ENCODE assay signal across 11 cellular contexts in genomic region chr16:4378202-4378666, GRCh38. TPM values are rescaled to one million over a fixed set of nuclear protein-coding genes. Genes with fewer than 3 reads are reported as not detected.
DNase-seq lines count a peak whose midpoint lies in the region; ATAC-seq and TF ChIP-seq lines count a peak whose summit lies in the region.
"Had no signal": no experiment of that assay in that cellular context is flagged by ENCODE, and none has a peak within 500 bp of the region (broad histone marks: within the 10 kb centered on the region; RNA-seq: fewer than 3 reads in every experiment).

No MANE protein-coding gene starts in this region.

- no peak overlapping the region for H4K8ac ChIP-seq in H9 (replicated peaks; ENCODE audit: insufficient read length, low read depth, low read length)

- H3K79me2 ChIP-seq in H9 (ENCODE audit: insufficient read depth, low read length): peaks cover 1% of the 10 kb centered on the region; the same call in 1 of the 2 replicates

- TF ChIP-seq CTCF in H9 (conservative IDR thresholded peaks at IDR 0.05): no peak
- no peak for TF ChIP-seq CTCF in chondrocyte (IDR thresholded peaks at IDR 0.05)
- no peak for TF ChIP-seq CTCF in thoracic aorta (IDR thresholded peaks at IDR 0.05)

- H4K5ac ChIP-seq in H9 (ENCODE audit: insufficient read length, low read depth, low read length): no peak overlapping the region

- H2BK5ac ChIP-seq in H9 (ENCODE audit: insufficient read length, low read length): no peak overlapping the region

- no peak overlapping the region for H3K27ac ChIP-seq in H9 (ENCODE audit: insufficient read length, low read depth, low read length)
- peak overlapping the region; percentile 55 for H3K27ac ChIP-seq in layer of hippocampus (ENCODE audit: low read depth, low read length)
- H3K27ac ChIP-seq in thoracic aorta: peak overlapping the region; percentile 90 to 99

- H3K4me1 ChIP-seq in H9 (ENCODE audit: insufficient read depth, low read length) (peaks cover 11% of the 10 kb centered on the region; the same call in 1 of the 2 replicates), thoracic aorta (ENCODE audit: control insufficient read depth in 1 of 2, low read depth in 2 of 2) (peaks cover 64 to 88% of the 10 kb centered on the region in 2 donors)

- WGBS in H9 (ENCODE audit: extremely low coverage, insufficient read length, low lambda C conversion rate): no CpG with 5 or more reads among the region's 15 CpGs

- H3K4ac ChIP-seq in H9 (ENCODE audit: low read depth, low read length): no peak overlapping the region

- peak overlapping the region; percentile 5 for H3K18ac ChIP-seq in H9 (ENCODE audit: insufficient read length, low read depth, low read length)

- peaks cover 25% of the 10 kb centered on the region for H3K36me3 ChIP-seq in thoracic aorta

- H3K4me1 Mint-ChIP-seq in H9 (peaks cover 28 to 52% of the 10 kb centered on the region in 2 experiments), chondrocyte (ENCODE audit: low read depth) (peaks cover 69% of the 10 kb centered on the region)
- no peaks in the 10 kb centered on the region for H3K4me1 Mint-ChIP-seq in activated T-helper 2 cell treated with anti-CD3 and anti-CD28 coated beads, Interferon-gamma antibody, Interleukin-2, Interleukin-4, amounts not matched to agents 10 μg/mL and 5 μg/mL and 100 μg/mL, durations not matched to agents 14 hours and 24 hours and 36 hours (ENCODE audit: low read depth)

- H2AK5ac ChIP-seq in H9 (ENCODE audit: insufficient read length, low read length): no peak overlapping the region

- H2BK120ac ChIP-seq in H9 (ENCODE audit: low read depth, low read length, poor library complexity, severe bottlenecking): no peak overlapping the region

- H3K23ac ChIP-seq in H9 (ENCODE audit: insufficient read length, low read depth, low read length): no peak overlapping the region

- H3K9me3 Mint-ChIP-seq in H9: no peaks in the 10 kb centered on the region
- no peaks in the 10 kb centered on the region for H3K9me3 Mint-ChIP-seq in chondrocyte (ENCODE audit: low read depth)
- H3K9me3 Mint-ChIP-seq in activated T-helper 2 cell treated with anti-CD3 and anti-CD28 coated beads, Interferon-gamma antibody, Interleukin-2, Interleukin-4, amounts not matched to agents 10 μg/mL and 5 μg/mL and 100 μg/mL, durations not matched to agents 14 hours and 24 hours and 36 hours: no peaks in the 10 kb centered on the region
- H3K9me3 Mint-ChIP-seq: endodermal cell; naive thymus-derived CD4-positive, alpha-beta T cell had no signal

- no peak overlapping the region for H4K91ac ChIP-seq in H9 (ENCODE audit: insufficient read length, low read depth, low read length)

- intact Hi-C loops in activated T-helper 2 cell treated with anti-CD3 and anti-CD28 coated beads, Interferon-gamma antibody, Interleukin-2, Interleukin-4, amounts not matched to agents 10 μg/mL and 5 μg/mL and 100 μg/mL, durations not matched to agents 14 hours and 24 hours and 36 hours (cut with micrococcal nuclease): no loop called here

- H3K4me2 ChIP-seq in H9 (ENCODE audit: insufficient read depth, insufficient read length, low read length): no peak overlapping the region

- H2AFZ ChIP-seq in H9 (ENCODE audit: low read length): no peak overlapping the region

- H2BK12ac ChIP-seq in H9 (ENCODE audit: insufficient read length, low read depth, low read length): no peak overlapping the region

- no peak overlapping the region; a peak in 1 of 5 replicates for H3K4me3 Mint-ChIP-seq in H9
- no peak overlapping the region for H3K4me3 Mint-ChIP-seq in chondrocyte (ENCODE audit: unreplicated experiment)
- H3K4me3 Mint-ChIP-seq in activated T-helper 2 cell treated with anti-CD3 and anti-CD28 coated beads, Interferon-gamma antibody, Interleukin-2, Interleukin-4, amounts not matched to agents 10 μg/mL and 5 μg/mL and 100 μg/mL, durations not matched to agents 14 hours and 24 hours and 36 hours (ENCODE audit: low read depth): no peak overlapping the region
- H3K4me3 Mint-ChIP-seq: endodermal cell; naive thymus-derived CD4-positive, alpha-beta T cell had no signal

- H3K79me1 ChIP-seq in H9 (ENCODE audit: insufficient read depth, low read depth, low read length, poor library complexity, severe bottlenecking): no peaks in the 10 kb centered on the region

- H4K20me1 ChIP-seq in H9 (ENCODE audit: control insufficient read depth, insufficient read depth, insufficient read length): no peaks in the 10 kb centered on the region

- peak overlapping the region; percentile 85 for H3K4me3 ChIP-seq in thoracic aorta

- H3K9me3 ChIP-seq in H9 (ENCODE audit: control insufficient read depth, low read depth, low read length): no peaks in the 10 kb centered on the region
- no peaks in the 10 kb centered on the region for H3K9me3 ChIP-seq in thoracic aorta

- no peaks in the 10 kb centered on the region for H3K23me2 ChIP-seq in H9 (ENCODE audit: insufficient read length, low read depth, low read length, poor library complexity, severe bottlenecking)

- no peaks in the 10 kb centered on the region for H3K27me3 ChIP-seq in H9 (ENCODE audit: insufficient read depth, low read length)
- no peaks in the 10 kb centered on the region for H3K27me3 ChIP-seq in layer of hippocampus (ENCODE audit: control insufficient read depth, insufficient read depth, low read length)
- H3K27me3 ChIP-seq in thoracic aorta (replicated peaks; ENCODE audit: insufficient read depth): no peaks in the 10 kb centered on the region

- no peak overlapping the region for H3T11ph ChIP-seq in H9 (ENCODE audit: low read length)

- H3K27ac Mint-ChIP-seq in H9: peak overlapping the region in 2 of 3 experiments; percentile 41 to 93; a peak in 3 of 7 replicates
- H3K27ac Mint-ChIP-seq in chondrocyte (ENCODE audit: unreplicated experiment): peak overlapping the region; percentile 85
- no peak overlapping the region for H3K27ac Mint-ChIP-seq in activated T-helper 2 cell treated with anti-CD3 and anti-CD28 coated beads, Interferon-gamma antibody, Interleukin-2, Interleukin-4, amounts not matched to agents 10 μg/mL and 5 μg/mL and 100 μg/mL, durations not matched to agents 14 hours and 24 hours and 36 hours

- H3K9ac ChIP-seq in H9 (ENCODE audit: extremely low read depth, insufficient read length, low read length): no peak overlapping the region

- H3K56ac ChIP-seq in H9 (ENCODE audit: insufficient read length, low read depth, low read length): no peak overlapping the region

- H3K27me3 Mint-ChIP-seq in H9 (ENCODE audit: low read depth) (no peaks in the 10 kb centered on the region), chondrocyte (ENCODE audit: low read depth) (no peaks in the 10 kb centered on the region)
- no peaks in the 10 kb centered on the region for H3K27me3 Mint-ChIP-seq in activated T-helper 2 cell treated with anti-CD3 and anti-CD28 coated beads, Interferon-gamma antibody, Interleukin-2, Interleukin-4, amounts not matched to agents 10 μg/mL and 5 μg/mL and 100 μg/mL, durations not matched to agents 14 hours and 24 hours and 36 hours (ENCODE audit: low read depth)
- H3K27me3 Mint-ChIP-seq: naive thymus-derived CD4-positive, alpha-beta T cell had no signal

- no peak overlapping the region for H3K14ac ChIP-seq in H9 (ENCODE audit: insufficient read depth, low read length)

- DNase-seq in H9: no peak
- DNase-seq in chondrocyte (ENCODE audit: low spot score): no peak
- DNase-seq in thoracic aorta (ENCODE audit: low spot score): no peak
- no peak for DNase-seq in activated T-helper 2 cell treated with anti-CD3 and anti-CD28 coated beads, Interferon-gamma antibody, Interleukin-2, Interleukin-4, amounts not matched to agents 10 μg/mL and 5 μg/mL and 100 μg/mL, durations not matched to agents 14 hours and 24 hours and 36 hours (ENCODE audit: low spot score)
- DNase-seq in stimulated activated CD4-positive, alpha-beta T cell treated with anti-CD3 and anti-CD28 coated beads, Interleukin-15, amount 100 ng/mL, for 24 hours: no peak
- DNase-seq: activated T-cell treated with anti-CD3 and anti-CD28 coated beads for 4 hours had no signal

- no peak overlapping the region for H2BK15ac ChIP-seq in H9 (ENCODE audit: low read depth, low read length)

- H3K36me3 Mint-ChIP-seq in H9 (ENCODE audit: insufficient read depth in 1 of 3, low read depth in 3 of 3) (peaks cover 0 to 4% (median 3%) of the 10 kb centered on the region in 3 experiments; a peak in 3 of 7 replicates), chondrocyte (ENCODE audit: low read depth) (peaks cover 5% of the 10 kb centered on the region)
- peaks cover 6% of the 10 kb centered on the region for H3K36me3 Mint-ChIP-seq in activated T-helper 2 cell treated with anti-CD3 and anti-CD28 coated beads, Interferon-gamma antibody, Interleukin-2, Interleukin-4, amounts not matched to agents 10 μg/mL and 5 μg/mL and 100 μg/mL, durations not matched to agents 14 hours and 24 hours and 36 hours (ENCODE audit: low read depth)

- H2BK20ac ChIP-seq in H9 (ENCODE audit: low read depth, low read length, poor library complexity, severe bottlenecking): no peak overlapping the region

- ATAC-seq in thoracic aorta (ENCODE audit: insufficient number of reproducible peaks, low FRiP score, low read depth): no peak
- ATAC-seq in HG03571 (IDR thresholded peaks at IDR 0.05; ENCODE audit: unreplicated experiment): no peak
- no peak for ATAC-seq in HG03135 (IDR thresholded peaks at IDR 0.05; ENCODE audit: unreplicated experiment)
- ATAC-seq: naive thymus-derived CD4-positive, alpha-beta T cell had no signal

RNA-seq across cellular contexts. Expression of gene VASN, which starts 6.6 kb away (rescaled TPM):
- 10.8 and 11.0 TPM in 2 replicates for total RNA-seq in H9 (2021)
- total RNA-seq in chondrocyte: 79.7 to 82.0 TPM (median 81.8 TPM) in 3 replicates
- 100 to 1,000 TPM; 197 to 217 TPM for total RNA-seq in thoracic aorta
- total RNA-seq in activated T-helper 2 cell treated with anti-CD3 and anti-CD28 coated beads, Interferon-gamma antibody, Interleukin-2, Interleukin-4, amounts not matched to agents 10 μg/mL and 5 μg/mL and 100 μg/mL, durations not matched to agents 14 hours and 24 hours and 36 hours: 0.16 TPM in 1 of 2 replicates, not detected in the other

RNA-seq across cellular contexts. Expression of gene PAM16, which starts 27.1 kb away (rescaled TPM):
- total RNA-seq in H9 (2021) (80.4 and 81.8 TPM in 2 replicates), chondrocyte (21.6 to 24.4 TPM (median 22.4 TPM) in 3 replicates), thoracic aorta (10 to 100 TPM; 18.4 to 21.1 TPM)
- total RNA-seq in activated T-helper 2 cell treated with anti-CD3 and anti-CD28 coated beads, Interferon-gamma antibody, Interleukin-2, Interleukin-4, amounts not matched to agents 10 μg/mL and 5 μg/mL and 100 μg/mL, durations not matched to agents 14 hours and 24 hours and 36 hours: 73.1 and 73.8 TPM in 2 replicates

RNA-seq across cellular contexts. Expression of gene CORO7, which starts 38.2 kb away (rescaled TPM):
- total RNA-seq in H9 (2021): 33.8 and 38.4 TPM in 2 replicates
- total RNA-seq in chondrocyte: 18.8 to 26.0 TPM (median 24.6 TPM) in 3 replicates
- 10 to 100 TPM; 71.1 to 79.1 TPM for total RNA-seq in thoracic aorta
- 92.5 and 101 TPM in 2 replicates for total RNA-seq in activated T-helper 2 cell treated with anti-CD3 and anti-CD28 coated beads, Interferon-gamma antibody, Interleukin-2, Interleukin-4, amounts not matched to agents 10 μg/mL and 5 μg/mL and 100 μg/mL, durations not matched to agents 14 hours and 24 hours and 36 hours

RNA-seq across cellular contexts. Expression of gene DNAJA3, which starts 47.4 kb away (rescaled TPM):
- total RNA-seq in H9 (2021) (56.2 and 60.5 TPM in 2 replicates), chondrocyte (27.5 to 28.0 TPM (median 27.8 TPM) in 3 replicates), thoracic aorta (10 to 100 TPM; 35.2 to 52.2 TPM)
- total RNA-seq in activated T-helper 2 cell treated with anti-CD3 and anti-CD28 coated beads, Interferon-gamma antibody, Interleukin-2, Interleukin-4, amounts not matched to agents 10 μg/mL and 5 μg/mL and 100 μg/mL, durations not matched to agents 14 hours and 24 hours and 36 hours: 77.1 and 88.4 TPM in 2 replicates

Comparison
In these comparisons a context has a peak if more than half of its experiments do, and no peak if none do; other contexts are left out.
1. RNA of gene VASN, which starts 6.6 kb away (total RNA-seq): 197 to 217 TPM in thoracic aorta, 79.7 to 82.0 TPM in chondrocyte and 10.8 to 11.0 TPM in H9; 0.16 TPM in activated T-helper 2 cell treated with anti-CD3 and anti-CD28 coated beads, Interferon-gamma antibody, Interleukin-2, Interleukin-4, amounts not matched to agents 10 μg/mL and 5 μg/mL and 100 μg/mL, durations not matched to agents 14 hours and 24 hours and 36 hours; every median in the first group is over 10 times any median in the second.